ENCODE assay signal across 8 cellular contexts in genomic region chr3:101779047-101779807, GRCh38. TPM values are rescaled to one million over a fixed set of nuclear protein-coding genes. Genes with fewer than 3 reads are reported as not detected.
DNase-seq lines count a peak whose midpoint lies in the region; ATAC-seq and TF ChIP-seq lines count a peak whose summit lies in the region.

Gene NXPE3, plus strand, starts transcription at chr3:101779211. Its CDS starts 6,386 bp downstream, at chr3:101785597.

- H3K4me3 Mint-ChIP-seq in activated CD4-positive, alpha-beta T cell treated with anti-CD3 and anti-CD28 coated beads, Interleukin-2, amount 10 ng/mL, durations not matched to agents 24 days and 14 days: peak within 1 kb of the TSS; percentile 97

- POLR2A ChIA-PET in BJ (lab: Charles Lee): no interaction called here

- no peak for TF ChIP-seq CTCF in BJ (IDR thresholded peaks at IDR 0.05; ENCODE audit: insufficient read depth, low read depth, low read length)

- no peaks in the 10 kb centered on the region for H3K27me3 ChIP-seq in BJ (ENCODE audit: control insufficient read depth, insufficient read depth, low read length)

- no peaks in the 10 kb centered on the region for H3K9me3 Mint-ChIP-seq in activated CD4-positive, alpha-beta T cell treated with anti-CD3 and anti-CD28 coated beads, Interleukin-2, amount 10 ng/mL, durations not matched to agents 24 days and 14 days

- intact Hi-C loops in activated CD4-positive, alpha-beta T cell treated with anti-CD3 and anti-CD28 coated beads, Interleukin-2, amount 10 ng/mL, durations not matched to agents 24 days and 14 days (cut with micrococcal nuclease): loop anchor here (1.0 kb wide), 2 partner anchors 55 to 103 kb away; partner anchors contain the start of gene CEP97

- ATAC-seq in HG03457 (IDR thresholded peaks at IDR 0.05; ENCODE audit: unreplicated experiment) (peak; percentile 95), left lobe of liver (peak; percentile 96)

- H3K4me1 Mint-ChIP-seq in activated CD4-positive, alpha-beta T cell treated with anti-CD3 and anti-CD28 coated beads, Interleukin-2, amount 10 ng/mL, durations not matched to agents 24 days and 14 days: peaks cover 31% of the 10 kb centered on the region

- DNase-seq in BJ (ENCODE audit: low read depth) (peak; percentile 20), GM19240 (ENCODE audit: insufficient read length, low spot score) (peak; percentile 69), NCI-H524 (lab: John Stamatoyannopoulos, UW) (peak; percentile 92 to 95), cortex of kidney (lab: John Stamatoyannopoulos, UW) (peak; percentile 20), left lobe of liver (ENCODE audit: low spot score) (peak; percentile 82)
- peak; percentile 98 for DNase-seq in activated CD4-positive, alpha-beta T cell treated with anti-CD3 and anti-CD28 coated beads, Interleukin-2, amount 10 ng/mL, durations not matched to agents 24 days and 14 days
- DNase-seq in stimulated activated CD4-positive, alpha-beta T cell treated with anti-CD3 and anti-CD28 coated beads, Interleukin-2, amount 100 ng/mL, for 4 hours (ENCODE audit: low read depth): peak; percentile 89

- H3K27ac Mint-ChIP-seq in activated CD4-positive, alpha-beta T cell treated with anti-CD3 and anti-CD28 coated beads, Interleukin-2, amount 10 ng/mL, durations not matched to agents 24 days and 14 days: peak within 1 kb of the TSS; percentile 94

- H3K36me3 Mint-ChIP-seq in activated CD4-positive, alpha-beta T cell treated with anti-CD3 and anti-CD28 coated beads, Interleukin-2, amount 10 ng/mL, durations not matched to agents 24 days and 14 days (ENCODE audit: low read depth): peaks cover 15% of the 10 kb centered on the region

- no peaks in the 10 kb centered on the region for H3K27me3 Mint-ChIP-seq in activated CD4-positive, alpha-beta T cell treated with anti-CD3 and anti-CD28 coated beads, Interleukin-2, amount 10 ng/mL, durations not matched to agents 24 days and 14 days

- H3K4me3 ChIP-seq in BJ (ENCODE audit: low read depth, low read length): peak within 1 kb of the TSS; percentile 75

- CTCF ChIA-PET in BJ (lab: Yijun Ruan, JAX): interaction anchor here (0.9 to 2.3 kb wide), 4 partner anchors 16 to 450 kb away, joined by 3 to 8 read pairs (median 6); no protein-coding TSS in a partner anchor

- peaks cover 9% of the 10 kb centered on the region for H3K36me3 ChIP-seq in BJ (ENCODE audit: control insufficient read depth, insufficient read depth, low read length)

RNA-seq across cellular contexts. Expression of gene NXPE3, which starts in this region (rescaled TPM):
- polyA plus RNA-seq in BJ (2011; rRNA removed): 30.3 and 31.2 TPM in 2 replicates
- polyA minus RNA-seq in BJ (2011; rRNA and poly(A)+ RNA removed): 30.9 and 39.0 TPM in 2 replicates
- 17.2 and 18.2 TPM in 2 replicates for total RNA-seq in activated CD4-positive, alpha-beta T cell treated with anti-CD3 and anti-CD28 coated beads, Interleukin-2, amount 10 ng/mL, durations not matched to agents 24 days and 14 days
- total RNA-seq in left lobe of liver: 1.3 TPM

Comparison
In these comparisons a context has a peak if more than half of its experiments do, and no peak if none do; other contexts are left out.
1. Peak in every context shown above with its lines: DNase-seq, ATAC-seq and H3K4me3 ChIP-seq.
2. DNase-seq: peak in every context shown above with its lines; median percentile 98 in activated CD4-positive, alpha-beta T cell treated with anti-CD3 and anti-CD28 coated beads, Interleukin-2, amount 10 ng/mL, durations not matched to agents 24 days and 14 days; 94 in NCI-H524; 89 in stimulated activated CD4-positive, alpha-beta T cell treated with anti-CD3 and anti-CD28 coated beads, Interleukin-2, amount 100 ng/mL, for 4 hours; 82 in left lobe of liver; 69 in GM19240; 20 in BJ; 20 in cortex of kidney.